21 cellular contexts compared by ENCODE assay signal in the genomic region with DNA sequence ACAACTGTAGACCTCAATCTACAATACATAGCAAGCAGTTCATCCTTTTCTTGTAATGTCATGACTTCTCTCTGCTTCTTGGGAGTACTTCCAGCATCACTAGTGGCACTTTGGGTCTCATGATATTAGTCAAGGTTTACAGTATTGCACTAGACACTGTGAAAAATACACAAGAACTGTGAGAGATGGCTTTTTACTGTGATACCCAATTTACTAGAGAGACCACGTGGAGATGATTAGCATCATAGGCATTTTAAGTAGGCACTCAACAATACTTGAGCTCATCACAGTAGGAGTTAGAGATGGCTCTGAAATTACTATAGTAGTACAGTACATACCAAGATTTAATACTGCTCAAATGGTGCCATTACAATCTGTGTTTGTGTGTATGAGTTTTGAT.
DNase-seq lines count a peak whose midpoint lies in the region; ATAC-seq, FAIRE-seq and TF ChIP-seq lines count a peak whose summit lies in the region.
"Had no signal": no experiment of that assay in that cellular context is flagged by ENCODE, and none has a peak within 500 bp of the region (broad histone marks: within the 10 kb centered on the region; RNA-seq: fewer than 3 reads in every experiment).

No MANE protein-coding gene starts in this region.

- peak; percentile 53 to 77 for ATAC-seq in activated T-cell treated with anti-CD3 and anti-CD28 coated beads, Interleukin-2, amount 50 U/mL, for 72 hours (replicated peaks in 1 of 2)
- ATAC-seq in GM19035 (IDR thresholded peaks at IDR 0.05; ENCODE audit: unreplicated experiment), result no peak
- no peak for ATAC-seq in GM19463 (IDR thresholded peaks at IDR 0.05; ENCODE audit: unreplicated experiment)
- ATAC-seq: activated naive CD8-positive, alpha-beta T cell treated with anti-CD3 and anti-CD28 coated beads, Interleukin-2, amount 50 U/mL, for 24 hours; heart right ventricle had no signal

- no peak for FAIRE-seq in GM12892 (lab: Jason Lieb, UNC)
- FAIRE-seq: RCC 7860, TTC549, urothelium cell line had no signal

- no peak for TF ChIP-seq CTCF in retinal pigment epithelial cell (conservative IDR thresholded peaks at IDR 0.05; ENCODE audit: low read depth, low read length)

- peaks cover 66% of the 10 kb centered on the region for H3K4me1 Mint-ChIP-seq in activated T-cell treated with anti-CD3 and anti-CD28 coated beads, Interleukin-2, amount 50 U/mL, for 72 hours (ENCODE audit: low read depth)
- peaks cover 71% of the 10 kb centered on the region for H3K4me1 Mint-ChIP-seq in activated T-helper 1 cell treated with anti-CD3 and anti-CD28 coated beads, Interleukin-12 subunit alpha, Interleukin-12 subunit beta, Interleukin-2, Interleukin-4 antibody, amounts not matched to agents 30 ng/mL and 10 ng/mL and 1 ng/mL, durations not matched to agents 14 hours and 24 hours and 36 hours (ENCODE audit: low read depth)

- no peak overlapping the region for H3K4me3 ChIP-seq in retinal pigment epithelial cell (ENCODE audit: low read length)
- H3K4me3 ChIP-seq: cardiac muscle cell, esophagus squamous epithelium, heart right ventricle, stomach had no signal

- no peaks in the 10 kb centered on the region for H3K27me3 Mint-ChIP-seq in activated T-cell treated with anti-CD3 and anti-CD28 coated beads, Interleukin-2, amount 50 U/mL, for 72 hours (ENCODE audit: low read depth)
- H3K27me3 Mint-ChIP-seq in activated T-helper 1 cell treated with anti-CD3 and anti-CD28 coated beads, Interleukin-12 subunit alpha, Interleukin-12 subunit beta, Interleukin-2, Interleukin-4 antibody, amounts not matched to agents 30 ng/mL and 10 ng/mL and 1 ng/mL, durations not matched to agents 14 hours and 24 hours and 36 hours (ENCODE audit: insufficient read depth), result no peaks in the 10 kb centered on the region
- H3K27me3 Mint-ChIP-seq: activated naive CD8-positive, alpha-beta T cell treated with anti-CD3 and anti-CD28 coated beads, Interleukin-2, amount 50 U/mL, for 24 hours had no signal

- peak overlapping the region; percentile 58 for H3K27ac Mint-ChIP-seq in activated T-cell treated with anti-CD3 and anti-CD28 coated beads, Interleukin-2, amount 50 U/mL, for 72 hours
- H3K27ac Mint-ChIP-seq in activated T-helper 1 cell treated with anti-CD3 and anti-CD28 coated beads, Interleukin-12 subunit alpha, Interleukin-12 subunit beta, Interleukin-2, Interleukin-4 antibody, amounts not matched to agents 30 ng/mL and 10 ng/mL and 1 ng/mL, durations not matched to agents 14 hours and 24 hours and 36 hours, result peak overlapping the region; percentile 59
- H3K27ac Mint-ChIP-seq: activated naive CD8-positive, alpha-beta T cell treated with anti-CD3 and anti-CD28 coated beads, Interleukin-2, amount 50 U/mL, for 24 hours had no signal

- TF ChIP-seq POLR2A in GM12892 (IDR thresholded peaks at IDR 0.05; ENCODE audit: low read depth, low read length), result no peak

- peak overlapping the region in 1 of 2 donors; percentile 36 for H3K4me3 Mint-ChIP-seq in activated T-cell treated with anti-CD3 and anti-CD28 coated beads, Interleukin-2, amount 50 U/mL, for 72 hours
- H3K4me3 Mint-ChIP-seq in activated T-helper 1 cell treated with anti-CD3 and anti-CD28 coated beads, Interleukin-12 subunit alpha, Interleukin-12 subunit beta, Interleukin-2, Interleukin-4 antibody, amounts not matched to agents 30 ng/mL and 10 ng/mL and 1 ng/mL, durations not matched to agents 14 hours and 24 hours and 36 hours, result no peak overlapping the region
- H3K4me3 Mint-ChIP-seq: activated naive CD8-positive, alpha-beta T cell treated with anti-CD3 and anti-CD28 coated beads, Interleukin-2, amount 50 U/mL, for 24 hours had no signal

- DNase-seq in activated T-cell treated with anti-CD3 and anti-CD28 coated beads, Interleukin-2, amount 50 U/mL, for 72 hours, result no peak
- DNase-seq in activated T-cell treated with anti-CD3 and anti-CD28 coated beads for 4 hours, result no peak
- peak; percentile 30 for DNase-seq in ELR (ENCODE audit: low read depth)
- DNase-seq in activated T-helper 1 cell treated with anti-CD3 and anti-CD28 coated beads, Interleukin-12 subunit alpha, Interleukin-12 subunit beta, Interleukin-2, Interleukin-4 antibody, amounts not matched to agents 30 ng/mL and 10 ng/mL and 1 ng/mL, durations not matched to agents 14 hours and 24 hours and 36 hours (ENCODE audit: low spot score), result no peak
- DNase-seq in retinal pigment epithelial cell (ENCODE audit: low read depth), result peak; percentile 56
- DNase-seq in GM12892 (ENCODE audit: insufficient read length), result no peak
- DNase-seq: activated CD4-positive, alpha-beta T cell treated with anti-CD3 and anti-CD28 coated beads, Interleukin-2, amount 50 U/mL, for 4 hours; activated naive CD8-positive, alpha-beta T cell treated with anti-CD3 and anti-CD28 coated beads, Interleukin-2, amount 50 U/mL, for 24 hours; activated T-cell treated with anti-CD3 and anti-CD28 coated beads, Interleukin-2, amount 50 U/mL, for 48 hours; esophagus squamous epithelium; GDM1; heart right ventricle; NCI-H2081; retina; stomach had no signal

- peaks cover 0 to 3% of the 10 kb centered on the region in 2 donors for H3K9me3 Mint-ChIP-seq in activated T-cell treated with anti-CD3 and anti-CD28 coated beads, Interleukin-2, amount 50 U/mL, for 72 hours
- no peaks in the 10 kb centered on the region for H3K9me3 Mint-ChIP-seq in activated T-helper 1 cell treated with anti-CD3 and anti-CD28 coated beads, Interleukin-12 subunit alpha, Interleukin-12 subunit beta, Interleukin-2, Interleukin-4 antibody, amounts not matched to agents 30 ng/mL and 10 ng/mL and 1 ng/mL, durations not matched to agents 14 hours and 24 hours and 36 hours
- H3K9me3 Mint-ChIP-seq: activated naive CD8-positive, alpha-beta T cell treated with anti-CD3 and anti-CD28 coated beads, Interleukin-2, amount 50 U/mL, for 24 hours had no signal

- intact Hi-C loops in activated T-helper 1 cell treated with anti-CD3 and anti-CD28 coated beads, Interleukin-12 subunit alpha, Interleukin-12 subunit beta, Interleukin-2, Interleukin-4 antibody, amounts not matched to agents 30 ng/mL and 10 ng/mL and 1 ng/mL, durations not matched to agents 14 hours and 24 hours and 36 hours (cut with micrococcal nuclease), result no loop called here

- peaks cover 1 to 10% of the 10 kb centered on the region in 2 donors for H3K36me3 Mint-ChIP-seq in activated T-cell treated with anti-CD3 and anti-CD28 coated beads, Interleukin-2, amount 50 U/mL, for 72 hours (ENCODE audit: insufficient read depth in 2 of 2)
- H3K36me3 Mint-ChIP-seq in activated T-helper 1 cell treated with anti-CD3 and anti-CD28 coated beads, Interleukin-12 subunit alpha, Interleukin-12 subunit beta, Interleukin-2, Interleukin-4 antibody, amounts not matched to agents 30 ng/mL and 10 ng/mL and 1 ng/mL, durations not matched to agents 14 hours and 24 hours and 36 hours (ENCODE audit: low read depth), result peaks cover 37% of the 10 kb centered on the region

Comparison
In these comparisons a context has a peak if more than half of its experiments do, and no peak if none do; other contexts are left out.
1. ATAC-seq: peak in activated T-cell treated with anti-CD3 and anti-CD28 coated beads, Interleukin-2, amount 50 U/mL, for 72 hours (2 of 2); none in GM19035 (single experiment) and GM19463 (single experiment).
2. DNase-seq: peak in ELR (single experiment) and retinal pigment epithelial cell (single experiment); none in activated T-cell treated with anti-CD3 and anti-CD28 coated beads, Interleukin-2, amount 50 U/mL, for 72 hours (0 of 2), activated T-cell treated with anti-CD3 and anti-CD28 coated beads for 4 hours (single experiment), activated T-helper 1 cell treated with anti-CD3 and anti-CD28 coated beads, Interleukin-12 subunit alpha, Interleukin-12 subunit beta, Interleukin-2, Interleukin-4 antibody, amounts not matched to agents 30 ng/mL and 10 ng/mL and 1 ng/mL, durations not matched to agents 14 hours and 24 hours and 36 hours (single experiment) and GM12892 (single experiment).